ENCODE assay signal across 1 cellular context in genomic region chr19:1855828-1856255, GRCh38.
TF ChIP-seq lines count a peak whose summit lies in the region.

No MANE protein-coding gene starts in this region.

TF ChIP-seq in HCT116, 20 proteins besides CTCF, POLR2A, EP300 and RAD21 (continued from another document):
- TF ChIP-seq ZBTB33 (IDR thresholded peaks at IDR 0.05; ENCODE audit: extremely low read depth, insufficient replicate concordance, low read length) (no peak), SIN3A (IDR thresholded peaks at IDR 0.05; ENCODE audit: low read depth) (no peak), ATF3 (IDR thresholded peaks at IDR 0.05) (no peak)
TF ChIP-seq in HCT116: peak in this region for 0.
